22 cellular contexts compared by ENCODE assay signal in genomic region chr1:85718678-85719340, GRCh38.
"Had no signal": no experiment of that assay in that cellular context is flagged by ENCODE, and none has a peak within 500 bp of the region (broad histone marks: within the 10 kb centered on the region; RNA-seq: fewer than 3 reads in every experiment).

No MANE protein-coding gene starts in this region.

- H3K27me3 ChIP-seq: colonic mucosa, esophagus muscularis mucosa, foreskin keratinocyte, heart right ventricle, left lung had no signal

- DNase-seq: colonic mucosa; cortex of kidney; effector CD8-positive, alpha-beta T cell; effector memory CD8-positive, alpha-beta T cell; endodermal cell; foreskin keratinocyte; glutamatergic neuron; head of caudate nucleus; heart right ventricle; hippocampal formation; left cardiac atrium; left lung; left ventricle myocardium superior; lower lobe of right lung; mesenchymal stem cell; mucosa of descending colon; naive B cell had no signal

- H3K9me3 ChIP-seq: colonic mucosa had no signal

- FAIRE-seq: endometrium, frontal cortex, islet of Langerhans, keratinocyte had no signal

- ATAC-seq: effector memory CD8-positive, alpha-beta T cell; foreskin keratinocyte; heart right ventricle; left cardiac atrium; left lung; left ventricle myocardium superior; lower lobe of right lung; mucosa of descending colon had no signal

- H3K4me3 ChIP-seq: colonic mucosa, esophagus muscularis mucosa, heart right ventricle, left lung, lower lobe of right lung, mucosa of descending colon had no signal

- H3K36me3 ChIP-seq: colonic mucosa, esophagus muscularis mucosa, heart right ventricle, left lung, lower lobe of right lung had no signal

- H3K4me1 ChIP-seq: colonic mucosa, esophagus muscularis mucosa, foreskin keratinocyte, heart right ventricle, left lung, lower lobe of right lung had no signal

- H3K27ac ChIP-seq: colonic mucosa, esophagus muscularis mucosa, foreskin keratinocyte, heart right ventricle, left lung, lower lobe of right lung had no signal
